Comparison of ENCODE assay signal across 1 cellular context in genomic region chr19:12952488-12953455, GRCh38.
TF ChIP-seq lines count a peak whose summit lies in the region.

No MANE protein-coding gene starts in this region.

TF ChIP-seq in H1, 55 proteins besides CTCF, POLR2A, EP300 and RAD21:
- TF ChIP-seq E2F6 (IDR thresholded peaks at IDR 0.05) = no peak
- 0 out of 2 replicates have a peak, but pooled peaks have one; percentile 14 for TF ChIP-seq POLR2AphosphoS5 (IDR thresholded peaks at IDR 0.05; ENCODE audit: low read depth, low read length)
